In genomic region chrX:83934220-83934619, GRCh38 we compare ENCODE assay signal across 1 cellular context.
TF ChIP-seq lines count a peak whose summit lies in the region.

No MANE protein-coding gene starts in this region.

TF ChIP-seq in GM23338, 12 proteins besides CTCF, POLR2A, EP300 and RAD21 (continued from another document):
- TF ChIP-seq ETS1 (IDR thresholded peaks at IDR 0.05), result no peak
- TF ChIP-seq STAT1 (IDR thresholded peaks at IDR 0.05; ENCODE audit: unreplicated experiment), result no peak
- no peak for TF ChIP-seq ZNF331 (CRISPR knock-in tag; IDR thresholded peaks at IDR 0.05; ENCODE audit: low read depth)
- no peak for TF ChIP-seq POLR2AphosphoS5 (IDR thresholded peaks at IDR 0.05; ENCODE audit: low read depth)
- no peak for TF ChIP-seq EZH2phosphoT487 (IDR thresholded peaks at IDR 0.05; ENCODE audit: unreplicated experiment)
- TF ChIP-seq EZH2 (IDR thresholded peaks at IDR 0.05; ENCODE audit: low read depth, unreplicated experiment), result no peak
- no peak for TF ChIP-seq ZNF114 (CRISPR knock-in tag; IDR thresholded peaks at IDR 0.05)
- no peak for TF ChIP-seq JUNB (IDR thresholded peaks at IDR 0.05; ENCODE audit: unreplicated experiment)
- no peak for TF ChIP-seq ZNF462 (CRISPR knock-in tag; IDR thresholded peaks at IDR 0.05)
